3 cellular contexts compared by ENCODE assay signal in the genomic region with DNA sequence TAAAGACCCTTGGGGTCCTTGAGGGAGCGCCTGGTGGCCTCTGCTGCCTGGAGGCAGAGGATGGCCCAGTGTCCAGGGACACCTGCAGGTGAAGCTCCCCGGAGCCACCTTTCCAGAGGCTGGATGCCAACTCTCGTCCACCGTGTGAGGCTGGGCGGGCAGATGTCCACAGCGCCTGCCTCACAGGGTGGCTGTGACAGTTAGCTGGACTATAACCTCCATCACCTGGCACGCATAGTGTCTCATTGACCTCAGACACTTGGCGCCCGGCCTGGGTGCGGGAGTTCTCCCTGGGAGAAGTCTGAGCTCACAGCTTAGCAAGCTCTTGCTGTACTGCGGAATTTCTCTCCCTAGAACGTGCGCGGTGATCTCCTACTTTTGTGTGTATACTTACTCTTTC.
A peak's percentile ranks its signal among the peaks of the same experiment; 100 is the strongest.
TF ChIP-seq lines count a peak whose summit lies in the region.

No MANE protein-coding gene starts in this region.

TF ChIP-seq in H1, 55 proteins besides CTCF, POLR2A, EP300 and RAD21 (continues in another document):
- TF ChIP-seq CHD2 (IDR thresholded peaks at IDR 0.05; ENCODE audit: low read length) (no peak), BCL11A (IDR thresholded peaks at IDR 0.05; ENCODE audit: low read depth in 2 of 2, low read length in 2 of 2) (no peak), NANOG (IDR thresholded peaks at IDR 0.05; ENCODE audit: insufficient read depth, low read depth, low read length, poor library complexity, severe bottlenecking) (no peak), TCF12 (IDR thresholded peaks at IDR 0.05; ENCODE audit: low read depth, low read length) (no peak), SIX5 (IDR thresholded peaks at IDR 0.05; ENCODE audit: low read depth, low read length) (no peak), CBX8 (IDR thresholded peaks at IDR 0.05; ENCODE audit: borderline replicate concordance, low read depth, low read length) (no peak), KDM1A (IDR thresholded peaks at IDR 0.05; ENCODE audit: borderline replicate concordance, low read length) (no peak)

TF ChIP-seq in liver, 16 proteins besides CTCF, POLR2A, EP300 and RAD21:
- TF ChIP-seq JUND (IDR thresholded peaks at IDR 0.05) (peak; percentile 63 to 90), SP1 (IDR thresholded peaks at IDR 0.05) (peak; percentile 91), GABPA (IDR thresholded peaks at IDR 0.05 in 1 of 2, conservative IDR thresholded peaks at IDR 0.05 in 1 of 2) (no peak), HNF4A (conservative IDR thresholded peaks at IDR 0.05) (peak; percentile 95 to 96), HNF4G (IDR thresholded peaks at IDR 0.05) (peak; percentile 79), YY1 (IDR thresholded peaks at IDR 0.05) (peak; percentile 85), RXRA (IDR thresholded peaks at IDR 0.05) (peak; percentile 95 to 97), NR2F2 (IDR thresholded peaks at IDR 0.05) (peak; percentile 59), TAF1 (conservative IDR thresholded peaks at IDR 0.05) (no peak), EGR1 (IDR thresholded peaks at IDR 0.05; ENCODE audit: low read depth in 2 of 2) (no peak), FOXA2 (IDR thresholded peaks at IDR 0.05) (peak; percentile 64), FOXA1 (IDR thresholded peaks at IDR 0.05) (peak; percentile 77)
- TF ChIP-seq, protein P1, sequence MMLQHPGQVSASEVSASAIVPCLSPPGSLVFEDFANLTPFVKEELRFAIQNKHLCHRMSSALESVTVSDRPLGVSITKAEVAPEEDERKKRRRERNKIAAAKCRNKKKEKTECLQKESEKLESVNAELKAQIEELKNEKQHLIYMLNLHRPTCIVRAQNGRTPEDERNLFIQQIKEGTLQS (IDR thresholded peaks at IDR 0.05) = peak; percentile 53
- TF ChIP-seq, protein P2, sequence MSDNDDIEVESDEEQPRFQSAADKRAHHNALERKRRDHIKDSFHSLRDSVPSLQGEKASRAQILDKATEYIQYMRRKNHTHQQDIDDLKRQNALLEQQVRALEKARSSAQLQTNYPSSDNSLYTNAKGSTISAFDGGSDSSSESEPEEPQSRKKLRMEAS (IDR thresholded peaks at IDR 0.05) = peak; percentile 80
- TF ChIP-seq, protein P3, sequence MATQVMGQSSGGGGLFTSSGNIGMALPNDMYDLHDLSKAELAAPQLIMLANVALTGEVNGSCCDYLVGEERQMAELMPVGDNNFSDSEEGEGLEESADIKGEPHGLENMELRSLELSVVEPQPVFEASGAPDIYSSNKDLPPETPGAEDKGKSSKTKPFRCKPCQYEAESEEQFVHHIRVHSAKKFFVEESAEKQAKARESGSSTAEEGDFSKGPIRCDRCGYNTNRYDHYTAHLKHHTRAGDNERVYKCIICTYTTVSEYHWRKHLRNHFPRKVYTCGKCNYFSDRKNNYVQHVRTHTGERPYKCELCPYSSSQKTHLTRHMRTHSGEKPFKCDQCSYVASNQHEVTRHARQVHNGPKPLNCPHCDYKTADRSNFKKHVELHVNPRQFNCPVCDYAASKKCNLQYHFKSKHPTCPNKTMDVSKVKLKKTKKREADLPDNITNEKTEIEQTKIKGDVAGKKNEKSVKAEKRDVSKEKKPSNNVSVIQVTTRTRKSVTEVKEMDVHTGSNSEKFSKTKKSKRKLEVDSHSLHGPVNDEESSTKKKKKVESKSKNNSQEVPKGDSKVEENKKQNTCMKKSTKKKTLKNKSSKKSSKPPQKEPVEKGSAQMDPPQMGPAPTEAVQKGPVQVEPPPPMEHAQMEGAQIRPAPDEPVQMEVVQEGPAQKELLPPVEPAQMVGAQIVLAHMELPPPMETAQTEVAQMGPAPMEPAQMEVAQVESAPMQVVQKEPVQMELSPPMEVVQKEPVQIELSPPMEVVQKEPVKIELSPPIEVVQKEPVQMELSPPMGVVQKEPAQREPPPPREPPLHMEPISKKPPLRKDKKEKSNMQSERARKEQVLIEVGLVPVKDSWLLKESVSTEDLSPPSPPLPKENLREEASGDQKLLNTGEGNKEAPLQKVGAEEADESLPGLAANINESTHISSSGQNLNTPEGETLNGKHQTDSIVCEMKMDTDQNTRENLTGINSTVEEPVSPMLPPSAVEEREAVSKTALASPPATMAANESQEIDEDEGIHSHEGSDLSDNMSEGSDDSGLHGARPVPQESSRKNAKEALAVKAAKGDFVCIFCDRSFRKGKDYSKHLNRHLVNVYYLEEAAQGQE (IDR thresholded peaks at IDR 0.05) = peak; percentile 70
- TF ChIP-seq, protein P4, sequence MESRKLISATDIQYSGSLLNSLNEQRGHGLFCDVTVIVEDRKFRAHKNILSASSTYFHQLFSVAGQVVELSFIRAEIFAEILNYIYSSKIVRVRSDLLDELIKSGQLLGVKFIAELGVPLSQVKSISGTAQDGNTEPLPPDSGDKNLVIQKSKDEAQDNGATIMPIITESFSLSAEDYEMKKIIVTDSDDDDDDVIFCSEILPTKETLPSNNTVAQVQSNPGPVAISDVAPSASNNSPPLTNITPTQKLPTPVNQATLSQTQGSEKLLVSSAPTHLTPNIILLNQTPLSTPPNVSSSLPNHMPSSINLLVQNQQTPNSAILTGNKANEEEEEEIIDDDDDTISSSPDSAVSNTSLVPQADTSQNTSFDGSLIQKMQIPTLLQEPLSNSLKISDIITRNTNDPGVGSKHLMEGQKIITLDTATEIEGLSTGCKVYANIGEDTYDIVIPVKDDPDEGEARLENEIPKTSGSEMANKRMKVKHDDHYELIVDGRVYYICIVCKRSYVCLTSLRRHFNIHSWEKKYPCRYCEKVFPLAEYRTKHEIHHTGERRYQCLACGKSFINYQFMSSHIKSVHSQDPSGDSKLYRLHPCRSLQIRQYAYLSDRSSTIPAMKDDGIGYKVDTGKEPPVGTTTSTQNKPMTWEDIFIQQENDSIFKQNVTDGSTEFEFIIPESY (IDR thresholded peaks at IDR 0.05) = peak; percentile 79

TF ChIP-seq in SK-N-SH, 30 proteins besides CTCF, POLR2A, EP300 and RAD21:
- TF ChIP-seq TEAD4 (IDR thresholded peaks at IDR 0.05; ENCODE audit: borderline replicate concordance, insufficient read depth) = no peak
- no peak for TF ChIP-seq MXI1 (IDR thresholded peaks at IDR 0.05; ENCODE audit: low read depth, low read length)
- no peak for TF ChIP-seq FOXM1 (IDR thresholded peaks at IDR 0.05; ENCODE audit: low read depth)
- no peak for TF ChIP-seq SIN3A (IDR thresholded peaks at IDR 0.05; ENCODE audit: borderline replicate concordance, low read depth, low read length)
- TF ChIP-seq SMC3 (IDR thresholded peaks at IDR 0.05; ENCODE audit: low read depth, low read length) = no peak
- TF ChIP-seq, protein P5, sequence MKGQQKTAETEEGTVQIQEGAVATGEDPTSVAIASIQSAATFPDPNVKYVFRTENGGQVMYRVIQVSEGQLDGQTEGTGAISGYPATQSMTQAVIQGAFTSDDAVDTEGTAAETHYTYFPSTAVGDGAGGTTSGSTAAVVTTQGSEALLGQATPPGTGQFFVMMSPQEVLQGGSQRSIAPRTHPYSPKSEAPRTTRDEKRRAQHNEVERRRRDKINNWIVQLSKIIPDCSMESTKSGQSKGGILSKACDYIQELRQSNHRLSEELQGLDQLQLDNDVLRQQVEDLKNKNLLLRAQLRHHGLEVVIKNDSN (IDR thresholded peaks at IDR 0.05; ENCODE audit: borderline replicate concordance, low read depth) = no peak
- TF ChIP-seq NFIC (IDR thresholded peaks at IDR 0.05; ENCODE audit: borderline replicate concordance) = no peak
- no peak for TF ChIP-seq RFX5 (IDR thresholded peaks at IDR 0.05; ENCODE audit: low read length)
- TF ChIP-seq RCOR1 (IDR thresholded peaks at IDR 0.05; ENCODE audit: low read length) = no peak
- TF ChIP-seq GATA2 (CRISPR knock-in tag; IDR thresholded peaks at IDR 0.05) = no peak
- TF ChIP-seq ELF1 (IDR thresholded peaks at IDR 0.05) = no peak
- no peak for TF ChIP-seq NRF1 (IDR thresholded peaks at IDR 0.05; ENCODE audit: low read depth, low read length)
- TF ChIP-seq, protein P4 (IDR thresholded peaks at IDR 0.05; ENCODE audit: borderline replicate concordance, low read depth) = no peak
- no peak for TF ChIP-seq FOSL2 (IDR thresholded peaks at IDR 0.05; ENCODE audit: borderline replicate concordance, low read depth)
- TF ChIP-seq, protein P6, sequence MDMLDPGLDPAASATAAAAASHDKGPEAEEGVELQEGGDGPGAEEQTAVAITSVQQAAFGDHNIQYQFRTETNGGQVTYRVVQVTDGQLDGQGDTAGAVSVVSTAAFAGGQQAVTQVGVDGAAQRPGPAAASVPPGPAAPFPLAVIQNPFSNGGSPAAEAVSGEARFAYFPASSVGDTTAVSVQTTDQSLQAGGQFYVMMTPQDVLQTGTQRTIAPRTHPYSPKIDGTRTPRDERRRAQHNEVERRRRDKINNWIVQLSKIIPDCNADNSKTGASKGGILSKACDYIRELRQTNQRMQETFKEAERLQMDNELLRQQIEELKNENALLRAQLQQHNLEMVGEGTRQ (IDR thresholded peaks at IDR 0.05; ENCODE audit: borderline replicate concordance, low read depth, low read length) = no peak
- TF ChIP-seq YY1 (IDR thresholded peaks at IDR 0.05; ENCODE audit: low read depth) = no peak
TF ChIP-seq in SK-N-SH: peak in this region for 0.
